In the genomic region with DNA sequence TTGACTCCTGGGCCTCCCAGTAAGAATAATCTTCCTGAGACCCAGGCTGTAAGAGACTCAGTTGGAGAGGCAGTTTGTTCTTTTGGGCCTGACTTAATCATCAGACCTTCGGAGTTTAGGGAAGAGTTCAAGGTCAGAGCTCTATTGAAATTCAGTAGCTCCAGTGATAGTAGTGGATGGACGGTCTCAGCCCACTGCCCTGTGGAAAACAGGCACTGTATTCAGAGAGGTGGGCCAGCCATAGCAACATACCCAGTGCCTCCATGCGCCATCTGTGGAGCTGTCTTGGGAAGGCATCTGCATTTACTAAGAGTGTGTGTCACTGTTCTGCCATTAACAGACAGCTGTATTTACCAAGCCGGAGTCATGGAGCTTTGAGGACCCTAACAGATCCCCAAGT, we compare ENCODE assay signal across 10 cellular contexts. TPM values are rescaled to one million over a fixed set of nuclear protein-coding genes. Genes with fewer than 3 reads are reported as not detected.
DNase-seq lines count a peak whose midpoint lies in the region; ATAC-seq, FAIRE-seq and TF ChIP-seq lines count a peak whose summit lies in the region.
"Had no signal": no experiment of that assay in that cellular context is flagged by ENCODE, and none has a peak within 500 bp of the region (broad histone marks: within the 10 kb centered on the region; RNA-seq: fewer than 3 reads in every experiment).

No MANE protein-coding gene starts in this region.

- peaks cover 42% of the 10 kb centered on the region for H3K4me1 Mint-ChIP-seq in activated naive CD8-positive, alpha-beta T cell treated with anti-CD3 and anti-CD28 coated beads, Interleukin-2, amount 10 ng/mL, durations not matched to agents 7 days and 5 days
- peaks cover 30% of the 10 kb centered on the region for H3K4me1 Mint-ChIP-seq in activated naive CD8-positive, alpha-beta T cell treated with anti-CD3 and anti-CD28 coated beads for 36 hours
- peaks cover 20 to 46% of the 10 kb centered on the region in 2 donors for H3K4me1 Mint-ChIP-seq in stimulated activated naive B cell treated with anti-CD40 and anti-IgM and Interleukin-4, amounts not matched to agents 10 μg/mL and 1 μg/mL and 100 μg/mL, for 72 hours

- no peak for TF ChIP-seq POLR2A in H54 (IDR thresholded peaks at IDR 0.05; ENCODE audit: low read depth, low read length)

- POLR2A ChIA-PET in activated naive CD8-positive, alpha-beta T cell treated with anti-CD3 and anti-CD28 coated beads, Interleukin-2, amount 10 ng/mL, durations not matched to agents 7 days and 5 days (lab: Charles Lee): interaction anchor here (1.1 kb wide), 2 partner anchors 12 to 68 kb away, joined by 3 read pairs; partner anchors contain the start of gene SLC2A11

- DNase-seq in activated naive CD8-positive, alpha-beta T cell treated with anti-CD3 and anti-CD28 coated beads, Interleukin-2, amount 10 ng/mL, durations not matched to agents 7 days and 5 days: no peak
- DNase-seq in activated naive CD8-positive, alpha-beta T cell treated with anti-CD3 and anti-CD28 coated beads for 36 hours: no peak
- DNase-seq in SK-MEL-5 (ENCODE audit: low read depth, low spot score): peak; percentile 57
- DNase-seq in left kidney (ENCODE audit: low read depth, low spot score): peak; percentile 30
- no peak for DNase-seq in stimulated activated naive B cell treated with anti-CD40 and anti-IgM and Interleukin-4, amounts not matched to agents 10 μg/mL and 1 μg/mL and 100 μg/mL, for 72 hours
- DNase-seq in H54 (ENCODE audit: insufficient read length, low spot score): no peak
- no peak for DNase-seq in NCI-H1694 (lab: John Stamatoyannopoulos, UW)
- no peak for DNase-seq in germinal center (ENCODE audit: low spot score)
- DNase-seq: foreskin keratinocyte had no signal

- no peak overlapping the region for H3K4me3 Mint-ChIP-seq in activated naive CD8-positive, alpha-beta T cell treated with anti-CD3 and anti-CD28 coated beads, Interleukin-2, amount 10 ng/mL, durations not matched to agents 7 days and 5 days
- H3K4me3 Mint-ChIP-seq in activated naive CD8-positive, alpha-beta T cell treated with anti-CD3 and anti-CD28 coated beads for 36 hours: no peak overlapping the region
- H3K4me3 Mint-ChIP-seq in stimulated activated naive B cell treated with anti-CD40 and anti-IgM and Interleukin-4, amounts not matched to agents 10 μg/mL and 1 μg/mL and 100 μg/mL, for 72 hours: no peak overlapping the region

- ATAC-seq in activated naive CD8-positive, alpha-beta T cell treated with anti-CD3 and anti-CD28 coated beads, Interleukin-2, amount 10 ng/mL, durations not matched to agents 7 days and 5 days (ENCODE audit: low read depth): no peak
- ATAC-seq in stimulated activated naive B cell treated with anti-CD40 and anti-IgM and Interleukin-4, amounts not matched to agents 10 μg/mL and 1 μg/mL and 100 μg/mL, for 72 hours (replicated peaks): no peak
- ATAC-seq: foreskin keratinocyte had no signal

- no peaks in the 10 kb centered on the region for H3K9me3 Mint-ChIP-seq in activated naive CD8-positive, alpha-beta T cell treated with anti-CD3 and anti-CD28 coated beads, Interleukin-2, amount 10 ng/mL, durations not matched to agents 7 days and 5 days
- no peaks in the 10 kb centered on the region for H3K9me3 Mint-ChIP-seq in activated naive CD8-positive, alpha-beta T cell treated with anti-CD3 and anti-CD28 coated beads for 36 hours
- no peaks in the 10 kb centered on the region for H3K9me3 Mint-ChIP-seq in stimulated activated naive B cell treated with anti-CD40 and anti-IgM and Interleukin-4, amounts not matched to agents 10 μg/mL and 1 μg/mL and 100 μg/mL, for 72 hours

- peak overlapping the region; percentile 1 for H3K27ac Mint-ChIP-seq in activated naive CD8-positive, alpha-beta T cell treated with anti-CD3 and anti-CD28 coated beads, Interleukin-2, amount 10 ng/mL, durations not matched to agents 7 days and 5 days
- H3K27ac Mint-ChIP-seq in activated naive CD8-positive, alpha-beta T cell treated with anti-CD3 and anti-CD28 coated beads for 36 hours: no peak overlapping the region
- H3K27ac Mint-ChIP-seq in stimulated activated naive B cell treated with anti-CD40 and anti-IgM and Interleukin-4, amounts not matched to agents 10 μg/mL and 1 μg/mL and 100 μg/mL, for 72 hours: peak overlapping the region; percentile 42

- FAIRE-seq in H54 (lab: Jason Lieb, UNC): no peak

- H3K36me3 Mint-ChIP-seq in activated naive CD8-positive, alpha-beta T cell treated with anti-CD3 and anti-CD28 coated beads, Interleukin-2, amount 10 ng/mL, durations not matched to agents 7 days and 5 days: peaks cover 15% of the 10 kb centered on the region
- peaks cover 11% of the 10 kb centered on the region for H3K36me3 Mint-ChIP-seq in activated naive CD8-positive, alpha-beta T cell treated with anti-CD3 and anti-CD28 coated beads for 36 hours
- peaks cover 19 to 30% of the 10 kb centered on the region in 2 donors for H3K36me3 Mint-ChIP-seq in stimulated activated naive B cell treated with anti-CD40 and anti-IgM and Interleukin-4, amounts not matched to agents 10 μg/mL and 1 μg/mL and 100 μg/mL, for 72 hours

- no peaks in the 10 kb centered on the region for H3K27me3 Mint-ChIP-seq in activated naive CD8-positive, alpha-beta T cell treated with anti-CD3 and anti-CD28 coated beads, Interleukin-2, amount 10 ng/mL, durations not matched to agents 7 days and 5 days
- no peaks in the 10 kb centered on the region for H3K27me3 Mint-ChIP-seq in activated naive CD8-positive, alpha-beta T cell treated with anti-CD3 and anti-CD28 coated beads for 36 hours
- H3K27me3 Mint-ChIP-seq in stimulated activated naive B cell treated with anti-CD40 and anti-IgM and Interleukin-4, amounts not matched to agents 10 μg/mL and 1 μg/mL and 100 μg/mL, for 72 hours: no peaks in the 10 kb centered on the region

- in situ Hi-C loops in SK-MEL-5 (cut with HindIII; ENCODE audit: low pct_unique_long_range_greater_than_20kb, low sequenced_read_pairs): no loop called here

RNA-seq across cellular contexts. Expression of gene SMARCB1, which starts 2.9 kb away (rescaled TPM):
- total RNA-seq in activated naive CD8-positive, alpha-beta T cell treated with anti-CD3 and anti-CD28 coated beads, Interleukin-2, amount 10 ng/mL, durations not matched to agents 7 days and 5 days: 10 to 100 TPM; 81.2 to 82.8 TPM
- total RNA-seq in activated naive CD8-positive, alpha-beta T cell treated with anti-CD3 and anti-CD28 coated beads for 36 hours: 10 to 100 TPM; 94.3 to 94.5 TPM
- total RNA-seq in SK-MEL-5 (2014; rRNA removed; shearing (Covaris generic)): 71.1 and 78.4 TPM in 2 replicates
- 155 TPM in 2 replicates for polyA plus RNA-seq in SK-MEL-5 (2015; cell fraction: cytosol; rRNA removed)
- polyA plus RNA-seq in SK-MEL-5 (2015; cell fraction: nucleus; rRNA removed): 52.7 and 60.9 TPM in 2 replicates

RNA-seq across cellular contexts. Expression of gene MMP11, which starts 17.0 kb away (rescaled TPM):
- total RNA-seq in activated naive CD8-positive, alpha-beta T cell treated with anti-CD3 and anti-CD28 coated beads, Interleukin-2, amount 10 ng/mL, durations not matched to agents 7 days and 5 days: 1 to 10 TPM; 2.1 to 2.4 TPM
- total RNA-seq in activated naive CD8-positive, alpha-beta T cell treated with anti-CD3 and anti-CD28 coated beads for 36 hours: under 1 TPM; 0.44 to 0.64 TPM
- 1.1 TPM in 2 replicates for total RNA-seq in SK-MEL-5 (2014; rRNA removed; shearing (Covaris generic))
- 0.63 and 2.1 TPM in 2 replicates for polyA plus RNA-seq in SK-MEL-5 (2015; cell fraction: cytosol; rRNA removed)
- polyA plus RNA-seq in SK-MEL-5 (2015; cell fraction: nucleus; rRNA removed): 0.30 and 0.69 TPM in 2 replicates

RNA-seq across cellular contexts. Expression of gene CHCHD10, which starts 21.9 kb away (rescaled TPM):
- total RNA-seq in activated naive CD8-positive, alpha-beta T cell treated with anti-CD3 and anti-CD28 coated beads, Interleukin-2, amount 10 ng/mL, durations not matched to agents 7 days and 5 days: 100 to 1,000 TPM in 1 of 2 experiments, 10 to 100 TPM in 1; 99.8 to 111 TPM
- 100 to 1,000 TPM; 224 to 241 TPM for total RNA-seq in activated naive CD8-positive, alpha-beta T cell treated with anti-CD3 and anti-CD28 coated beads for 36 hours
- total RNA-seq in SK-MEL-5 (2014; rRNA removed; shearing (Covaris generic)): 76.0 and 90.5 TPM in 2 replicates
- polyA plus RNA-seq in SK-MEL-5 (2015; cell fraction: cytosol; rRNA removed): 197 and 213 TPM in 2 replicates
- polyA plus RNA-seq in SK-MEL-5 (2015; cell fraction: nucleus; rRNA removed): 60.0 and 63.5 TPM in 2 replicates

RNA-seq across cellular contexts. Expression of gene C22orf15, which starts 26.8 kb away (rescaled TPM):
- 1 to 10 TPM; 2.1 to 2.9 TPM for total RNA-seq in activated naive CD8-positive, alpha-beta T cell treated with anti-CD3 and anti-CD28 coated beads, Interleukin-2, amount 10 ng/mL, durations not matched to agents 7 days and 5 days
- total RNA-seq in activated naive CD8-positive, alpha-beta T cell treated with anti-CD3 and anti-CD28 coated beads for 36 hours: under 1 TPM; 0.33 to 0.74 TPM
- not detected in 2 replicates for total RNA-seq in SK-MEL-5 (2014; rRNA removed; shearing (Covaris generic))
- polyA plus RNA-seq in SK-MEL-5 (2015; cell fraction: cytosol; rRNA removed): not detected in 2 replicates
- not detected in 2 replicates for polyA plus RNA-seq in SK-MEL-5 (2015; cell fraction: nucleus; rRNA removed)
- total RNA-seq: cerebellum had no signal

RNA-seq across cellular contexts. Expression of gene VPREB3, which starts 35.4 kb away (rescaled TPM):
- total RNA-seq in activated naive CD8-positive, alpha-beta T cell treated with anti-CD3 and anti-CD28 coated beads, Interleukin-2, amount 10 ng/mL, durations not matched to agents 7 days and 5 days: not detected
- total RNA-seq in activated naive CD8-positive, alpha-beta T cell treated with anti-CD3 and anti-CD28 coated beads for 36 hours: under 1 TPM in 1 of 2 experiments, not detected in 1; 0.48 TPM
- not detected in 2 replicates for total RNA-seq in SK-MEL-5 (2014; rRNA removed; shearing (Covaris generic))
- polyA plus RNA-seq in SK-MEL-5 (2015; cell fraction: cytosol; rRNA removed): not detected in 2 replicates
- 0.44 TPM in 1 of 2 replicates, not detected in the other for polyA plus RNA-seq in SK-MEL-5 (2015; cell fraction: nucleus; rRNA removed)
- total RNA-seq: cerebellum, foreskin keratinocyte had no signal
- polyA plus RNA-seq: foreskin keratinocyte had no signal

Comparison
In these comparisons a context has a peak if more than half of its experiments do, and no peak if none do; other contexts are left out.
1. DNase-seq: peak in SK-MEL-5 (single experiment) and left kidney (single experiment); none in activated naive CD8-positive, alpha-beta T cell treated with anti-CD3 and anti-CD28 coated beads, Interleukin-2, amount 10 ng/mL, durations not matched to agents 7 days and 5 days (single experiment), activated naive CD8-positive, alpha-beta T cell treated with anti-CD3 and anti-CD28 coated beads for 36 hours (single experiment), stimulated activated naive B cell treated with anti-CD40 and anti-IgM and Interleukin-4, amounts not matched to agents 10 μg/mL and 1 μg/mL and 100 μg/mL, for 72 hours (single experiment), H54 (single experiment), NCI-H1694 (single experiment) and germinal center (single experiment).